ENCODE assay signal across 18 cellular contexts in the genomic region with DNA sequence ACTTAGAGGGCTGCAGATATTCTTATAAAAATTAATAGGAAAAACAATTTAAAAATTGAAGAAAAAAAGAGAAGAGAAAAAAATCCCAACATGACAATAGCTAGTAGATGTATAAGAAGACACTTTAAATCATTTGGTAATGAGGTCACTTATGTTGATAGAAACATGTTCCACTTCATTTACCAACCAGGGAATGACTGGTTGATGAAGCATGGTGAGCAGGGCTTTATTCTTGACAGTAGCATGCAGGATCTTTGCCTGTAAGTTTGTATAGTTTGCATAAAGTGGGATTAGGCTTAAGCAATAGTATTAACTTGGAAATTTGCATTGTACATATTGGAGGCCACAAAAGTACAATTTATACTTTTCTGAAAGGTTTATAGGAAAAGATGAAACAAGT.
"Had no signal": no experiment of that assay in that cellular context is flagged by ENCODE, and none has a peak within 500 bp of the region (broad histone marks: within the 10 kb centered on the region; RNA-seq: fewer than 3 reads in every experiment).

No MANE protein-coding gene starts in this region.

- H3K27ac Mint-ChIP-seq: activated naive CD8-positive, alpha-beta T cell; mesothelial cell of epicardium; stimulated activated naive CD8-positive, alpha-beta T cell treated with anti-CD3 and anti-CD28 coated beads, Interleukin-15, Interleukin-2, amounts not matched to agents 100 ng/mL and 50 ng/mL, for 24 hours; T-helper 2 cell treated with Interferon-gamma antibody and Interleukin-4, amounts not matched to agents 5 μg/mL and 100 μg/mL, for 36 hours had no signal

- H3K9me3 Mint-ChIP-seq: mesothelial cell of epicardium had no signal

- H3K27ac ChIP-seq: brain microvascular endothelial cell, lower lobe of right lung, ovary, suprapubic skin had no signal

- H3K9me3 ChIP-seq: lower lobe of right lung, ovary, suprapubic skin had no signal

- ATAC-seq: activated CD4-positive, CD25-positive, alpha-beta regulatory T cell treated with anti-CD3 and anti-CD28 coated beads, Interleukin-2, amount 50 U/mL, for 24 hours; left cardiac atrium; lower lobe of right lung; sciatic nerve had no signal

- H3K4me3 ChIP-seq: lower lobe of right lung, ovary, suprapubic skin had no signal

- H3K36me3 Mint-ChIP-seq: activated naive CD8-positive, alpha-beta T cell; mesothelial cell of epicardium had no signal

- H3K27me3 Mint-ChIP-seq: activated naive CD8-positive, alpha-beta T cell; stimulated activated naive CD8-positive, alpha-beta T cell treated with anti-CD3 and anti-CD28 coated beads, Interleukin-15, Interleukin-2, amounts not matched to agents 100 ng/mL and 50 ng/mL, for 24 hours had no signal

- H3K4me1 ChIP-seq: lower lobe of right lung, suprapubic skin had no signal

- DNase-seq: activated CD4-positive, alpha-beta T cell treated with anti-CD3 and anti-CD28 coated beads, Interleukin-2, amount 50 U/mL, for 1 hour; activated CD8-positive, alpha-beta memory T cell treated with anti-CD3 and anti-CD28 coated beads for 24 hours; activated gamma-delta T cell treated with Interleukin-2 at 50 U/mL for 16 hours; anterior cingulate cortex; brain microvascular endothelial cell; effector memory CD4-positive, alpha-beta T cell; hypothalamus; left cardiac atrium; lower lobe of right lung; ovary; trophoblast cell had no signal

- H3K4me3 Mint-ChIP-seq: activated naive CD8-positive, alpha-beta T cell; mesothelial cell of epicardium; stimulated activated naive CD8-positive, alpha-beta T cell treated with anti-CD3 and anti-CD28 coated beads, Interleukin-15, Interleukin-2, amounts not matched to agents 100 ng/mL and 50 ng/mL, for 24 hours; T-helper 2 cell treated with Interferon-gamma antibody and Interleukin-4, amounts not matched to agents 5 μg/mL and 100 μg/mL, for 36 hours had no signal

- H3K27me3 ChIP-seq: brain microvascular endothelial cell, ovary, suprapubic skin had no signal

- H3K36me3 ChIP-seq: brain microvascular endothelial cell, lower lobe of right lung, ovary, suprapubic skin had no signal

- H3K4me1 Mint-ChIP-seq: mesothelial cell of epicardium had no signal
